9 cellular contexts compared by ENCODE assay signal in the genomic region with DNA sequence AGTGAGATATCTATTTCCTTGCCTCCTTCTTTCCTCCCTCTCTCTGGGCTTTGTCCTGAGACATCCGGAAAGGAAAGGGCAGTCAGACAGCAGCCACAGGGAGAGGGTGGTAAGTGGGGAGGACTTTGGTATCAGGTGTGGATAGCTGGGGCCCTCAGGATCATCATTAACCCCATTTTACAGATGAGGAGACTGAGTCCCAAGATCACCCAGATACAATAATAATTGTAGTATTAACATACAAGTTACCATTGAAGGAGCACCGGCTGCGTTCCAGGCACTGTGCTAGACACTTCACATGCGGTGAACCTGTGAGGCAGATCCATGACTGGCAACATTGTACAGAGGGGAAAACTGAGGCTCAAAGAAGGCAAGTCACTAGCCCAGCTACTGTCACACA. TPM values are rescaled to one million over a fixed set of nuclear protein-coding genes. Genes with fewer than 3 reads are reported as not detected.
"Had no signal": no experiment of that assay in that cellular context is flagged by ENCODE, and none has a peak within 500 bp of the region (broad histone marks: within the 10 kb centered on the region; RNA-seq: fewer than 3 reads in every experiment).

No MANE protein-coding gene starts in this region.

- ATAC-seq: HCT116 had no signal

- FAIRE-seq: HTR-8/SVneo had no signal

- H3K4me2 ChIP-seq: KMS-11 had no signal

- DNase-seq: GM23248, GOT3, H7, HFFc6, KBM-7 had no signal

- H3K36me3 ChIP-seq: HAP-1 had no signal

- H2AFZ ChIP-seq: GM23248 had no signal

- H3K4me1 ChIP-seq: HAP-1 had no signal

- H3K4me3 ChIP-seq: GM23248, HAP-1 had no signal

- H3K9me3 ChIP-seq: HAP-1 had no signal

- H3K9ac ChIP-seq: GM23248, KMS-11 had no signal

- H3K27ac ChIP-seq: GM23248, KMS-11 had no signal

RNA-seq across cellular contexts. Expression of a gene that starts 15.2 kb away (rescaled TPM):
- total RNA-seq: GM23248 had no signal
- polyA plus RNA-seq: GM23248 had no signal
